Comparison of ENCODE assay signal across 8 cellular contexts in genomic region chr13:95624020-95624419, GRCh38. TPM values are rescaled to one million over a fixed set of nuclear protein-coding genes. Genes with fewer than 3 reads are reported as not detected.
DNase-seq lines count a peak whose midpoint lies in the region; ATAC-seq and TF ChIP-seq lines count a peak whose summit lies in the region.

No MANE protein-coding gene starts in this region.

- no peak overlapping the region for H3K27ac ChIP-seq in PC-3 (ENCODE audit: low read length)
- no peak overlapping the region for H3K27ac ChIP-seq in dorsolateral prefrontal cortex

- no peaks in the 10 kb centered on the region for H3K9me2 ChIP-seq in PC-3 (replicated peaks; ENCODE audit: low read length)

- ATAC-seq in HG03039 (IDR thresholded peaks at IDR 0.05; ENCODE audit: unreplicated experiment) (peak; percentile 47), PC-3 (peak; percentile 70), GM18861 (IDR thresholded peaks at IDR 0.05; ENCODE audit: unreplicated experiment) (no peak)

- H3K9ac ChIP-seq in PC-3 (ENCODE audit: low read length) = no peak overlapping the region

- no peaks in the 10 kb centered on the region for H3F3A ChIP-seq in PC-3 (ENCODE audit: low read length, unreplicated experiment)

- POLR2A ChIA-PET in GM10248 (lab: Yijun Ruan, JAX) = no interaction called here
- POLR2A ChIA-PET in PC-3 (lab: Charles Lee; ENCODE audit: unreplicated experiment) = interaction anchor here (1.1 kb wide), 1 partner anchor 210 kb away, joined by 6 read pairs; no protein-coding TSS in a partner anchor

- peaks cover 7% of the 10 kb centered on the region; the same call in 1 of the 2 replicates for H3K36me3 ChIP-seq in PC-3 (ENCODE audit: low read depth, low read length)

- H3K4me1 ChIP-seq in PC-3 (ENCODE audit: insufficient read depth, low read length) = no peaks in the 10 kb centered on the region

- CTCF ChIA-PET in GM10248 (lab: Yijun Ruan, JAX) (interaction anchor here (0.7 to 9.3 kb wide), 34 partner anchors 9 to 605 kb away, joined by 3 to 172 read pairs (median 4); no protein-coding TSS in a partner anchor), PC-3 (lab: Charles Lee) (interaction anchor here (0.6 to 2.0 kb wide), 7 partner anchors 37 to 210 kb away, joined by 3 to 22 read pairs (median 4); no protein-coding TSS in a partner anchor)

- H4K20me1 ChIP-seq in PC-3 (ENCODE audit: low read length) = no peaks in the 10 kb centered on the region

- no peak overlapping the region for H3K4me3 ChIP-seq in PC-3 (ENCODE audit: low read length)
- H3K4me3 ChIP-seq in dorsolateral prefrontal cortex = no peak overlapping the region

- DNase-seq in AG09319 (ENCODE audit: extremely low read depth, low read depth) = no peak
- peak; percentile 39 for DNase-seq in GM10248 (ENCODE audit: extremely low spot score)
- peak; percentile 58 for DNase-seq in PC-3
- DNase-seq in dorsolateral prefrontal cortex = peak in 1 of 10 donors; percentile 11
- peak; percentile 30 for DNase-seq in midbrain (lab: John Stamatoyannopoulos, UW)
- no peak for DNase-seq in activated gamma-delta T cell treated with Interleukin-2 at 50 U/mL for 16 hours

- peaks cover 8% of the 10 kb centered on the region; the same call in 1 of the 2 replicates for H3K9me3 ChIP-seq in PC-3 (ENCODE audit: low read length)

- no peaks in the 10 kb centered on the region for H3K79me2 ChIP-seq in PC-3 (ENCODE audit: low read length)

- BruUV-seq in PC-3 (replicated peaks; lab: Mats Ljungman, UMichigan) = no TSS peak

- H2AFZ ChIP-seq in PC-3 (ENCODE audit: low read length) = no peak overlapping the region

- intact Hi-C loops in PC-3 (cut with micrococcal nuclease) = loop anchor here (1.0 to 10.0 kb wide), 4 partner anchors 37 to 358 kb away; no protein-coding TSS in a partner anchor
- intact Hi-C loops in dorsolateral prefrontal cortex (cut with DNase I) = loop anchor here in 1 of 2 donors (2.0 kb wide), 1 partner anchor 211 kb away; no protein-coding TSS in a partner anchor

- H3K27me3 ChIP-seq in PC-3 (ENCODE audit: low read length) (no peaks in the 10 kb centered on the region), dorsolateral prefrontal cortex (no peaks in the 10 kb centered on the region)

- no peak overlapping the region for H3K4me2 ChIP-seq in PC-3 (ENCODE audit: low read length)

- peak; percentile 67 for TF ChIP-seq CTCF in AG09319 (IDR thresholded peaks at IDR 0.05; ENCODE audit: low read depth, low read length)
- TF ChIP-seq CTCF in GM10248 (IDR thresholded peaks at IDR 0.05; ENCODE audit: control extremely low read depth, extremely low read depth, low read depth, missing control alignments) = peak; percentile 42
- peak; percentile 59 for TF ChIP-seq CTCF in PC-3 (conservative IDR thresholded peaks at IDR 0.05; ENCODE audit: low read depth, low read length)
- peak; percentile 40 to 83 (median 68) for TF ChIP-seq CTCF in dorsolateral prefrontal cortex (IDR thresholded peaks at IDR 0.05 in 54 of 56, conservative IDR thresholded peaks at IDR 0.05 in 2 of 56; ENCODE audit: low read depth in 1 of 56, partially characterized antibody in 56 of 56)

RNA-seq across cellular contexts. Expression of gene DZIP1, which starts 20.5 kb away (rescaled TPM):
- 1.8 and 3.5 TPM in 2 replicates for total RNA-seq in PC-3 (2014; rRNA removed)
- total RNA-seq in dorsolateral prefrontal cortex = 100 to 1,000 TPM in 7 of 120 experiments, 10 to 100 TPM in 113; 33.8 to 111 (median 75.1) TPM

RNA-seq across cellular contexts. Expression of gene DNAJC3, which starts 52.9 kb away (rescaled TPM):
- total RNA-seq in PC-3 (2014; rRNA removed) (17.8 and 20.5 TPM in 2 replicates), dorsolateral prefrontal cortex (10 to 100 TPM; 15.8 to 41.6 (median 22.6) TPM)

Comparison
In these comparisons a context has a peak if more than half of its experiments do, and no peak if none do; other contexts are left out.
1. DNase-seq: peak in GM10248 (single experiment), PC-3 (single experiment) and midbrain (single experiment); none in AG09319 (single experiment) and activated gamma-delta T cell treated with Interleukin-2 at 50 U/mL for 16 hours (single experiment).
2. Peak in every context shown above with its lines, with median percentiles within 50 percentile points of each other: CTCF ChIP-seq.